23 cellular contexts compared by ENCODE assay signal in the genomic region with DNA sequence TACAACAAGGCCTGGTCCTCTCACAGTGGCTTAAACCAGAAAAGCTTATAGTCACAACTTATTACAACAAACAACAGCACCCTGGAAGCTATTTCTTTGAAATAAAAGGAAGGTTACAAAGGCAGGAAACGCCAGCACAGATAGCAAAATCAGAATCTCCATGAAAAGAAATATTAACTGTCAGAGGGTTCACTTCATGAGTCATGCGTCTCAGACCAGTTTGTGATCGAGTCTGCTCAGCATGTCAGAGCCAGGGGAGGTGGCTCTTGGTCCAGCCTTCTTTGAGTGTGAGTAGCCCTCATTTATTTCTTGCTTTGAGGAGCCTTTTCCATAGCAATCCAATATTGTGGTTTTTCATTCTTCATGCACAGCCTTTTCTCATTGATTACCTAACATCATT.
A peak's percentile ranks its signal among the peaks of the same experiment; 100 is the strongest.
DNase-seq lines count a peak whose midpoint lies in the region; ATAC-seq, FAIRE-seq and TF ChIP-seq lines count a peak whose summit lies in the region.
"Had no signal": no experiment of that assay in that cellular context is flagged by ENCODE, and none has a peak within 500 bp of the region (broad histone marks: within the 10 kb centered on the region; RNA-seq: fewer than 3 reads in every experiment).

No MANE protein-coding gene starts in this region.

- WGBS in mesendoderm (ENCODE audit: extremely low coverage, insufficient coverage, low lambda C conversion rate): no CpG with 5 or more reads among the region's 3 CpGs
- WGBS in smooth muscle cell (ENCODE audit: low lambda C conversion rate): 26% methylated on average over 3 of the region's 3 CpGs

- H3K23ac ChIP-seq in mesendoderm (ENCODE audit: low read length): no peak overlapping the region

- no peak overlapping the region for H3K56ac ChIP-seq in mesendoderm (ENCODE audit: low read length)

- H3K4me1 ChIP-seq in mesendoderm (ENCODE audit: control insufficient read depth, low read depth, low read length) (no peaks in the 10 kb centered on the region), smooth muscle cell (ENCODE audit: low read depth) (no peaks in the 10 kb centered on the region)
- H3K4me1 ChIP-seq: BLaER1 had no signal

- peak overlapping the region; percentile 40 for H3K27ac ChIP-seq in mesendoderm (ENCODE audit: low read depth, low read length)
- no peak overlapping the region for H3K27ac ChIP-seq in smooth muscle cell (ENCODE audit: low read depth)
- H3K27ac ChIP-seq: BLaER1, HL-60, SK-N-MC had no signal

- H3K79me1 ChIP-seq in mesendoderm (ENCODE audit: low read length): no peaks in the 10 kb centered on the region

- H2BK5ac ChIP-seq in mesendoderm (ENCODE audit: low read length): no peak overlapping the region

- no peak overlapping the region for H2BK15ac ChIP-seq in mesendoderm (replicated peaks; ENCODE audit: low read depth)

- H3K9me3 ChIP-seq in smooth muscle cell (replicated peaks; ENCODE audit: low read depth): no peaks in the 10 kb centered on the region
- H3K9me3 ChIP-seq: BLaER1 had no signal

- no peaks in the 10 kb centered on the region for H3F3A ChIP-seq in smooth muscle cell (ENCODE audit: low read depth)

- no peak overlapping the region for H2AK5ac ChIP-seq in mesendoderm (ENCODE audit: low read length)

- no peak overlapping the region for H4K5ac ChIP-seq in mesendoderm (ENCODE audit: low read length)

- no peak overlapping the region for H3K18ac ChIP-seq in mesendoderm (ENCODE audit: low read length)

- H3K4me3 ChIP-seq in choroid plexus epithelial cell (ENCODE audit: low read depth, low read length) (no peak overlapping the region), mesendoderm (ENCODE audit: low read length) (no peak overlapping the region), smooth muscle cell (no peak overlapping the region)
- H3K4me3 ChIP-seq: BLaER1, SK-N-MC had no signal

- ATAC-seq in HG03108 (IDR thresholded peaks at IDR 0.05; ENCODE audit: unreplicated experiment): no peak
- ATAC-seq: Panc1 had no signal

- no peak overlapping the region for H3K4ac ChIP-seq in mesendoderm (ENCODE audit: low read depth, low read length)

- TF ChIP-seq CTCF in choroid plexus epithelial cell (conservative IDR thresholded peaks at IDR 0.05; ENCODE audit: low read depth, low read length) (no peak), smooth muscle cell (IDR thresholded peaks at IDR 0.05; ENCODE audit: borderline replicate concordance, insufficient read depth, poor library complexity, severe bottlenecking) (no peak)

- H2BK120ac ChIP-seq in mesendoderm (ENCODE audit: low read depth, low read length): no peak overlapping the region

- FAIRE-seq in RCC 7860 (lab: Jason Lieb, UNC): peak; percentile 25
- FAIRE-seq: A204.1, GM18507, H54 had no signal

- H3K9ac ChIP-seq in mesendoderm (ENCODE audit: low read length) (no peak overlapping the region), smooth muscle cell (ENCODE audit: low read depth) (no peak overlapping the region)
- H3K9ac ChIP-seq: BLaER1 had no signal

- no peak for DNase-seq in RCC 7860 (ENCODE audit: low spot score)
- DNase-seq in choroid plexus epithelial cell (ENCODE audit: low read depth): peak; percentile 47
- DNase-seq in mesendoderm: no peak
- DNase-seq in smooth muscle cell (lab: John Stamatoyannopoulos, UW; ENCODE audit: unreplicated experiment): no peak
- no peak for DNase-seq in retina
- no peak for DNase-seq in NCI-H2029 treated with DMSO at 0.1 percent for 48 hours (lab: John Stamatoyannopoulos, UW)
- DNase-seq: CD4-positive, alpha-beta T cell; COR-L47; DMS53; MV-4-11; NCI-H1105 treated with DMSO at 0.1 percent for 48 hours; NCI-H146; NCI-H2081; NCI-H510A; SIG-M5 had no signal

- no peak overlapping the region for H4K8ac ChIP-seq in mesendoderm (ENCODE audit: low read depth, low read length)

- H3K79me2 ChIP-seq in mesendoderm (ENCODE audit: control insufficient read depth, insufficient read depth, low read length) (no peaks in the 10 kb centered on the region), smooth muscle cell (ENCODE audit: low read depth) (no peaks in the 10 kb centered on the region)

- H4K20me1 ChIP-seq in smooth muscle cell (ENCODE audit: low read depth): no peaks in the 10 kb centered on the region
- H4K20me1 ChIP-seq: BLaER1 had no signal

- no peak overlapping the region for H3K4me2 ChIP-seq in mesendoderm (ENCODE audit: low read length)
- H3K4me2 ChIP-seq in smooth muscle cell: no peak overlapping the region
- H3K4me2 ChIP-seq: BLaER1 had no signal

- H3K36me3 ChIP-seq in mesendoderm (ENCODE audit: control insufficient read depth, insufficient read depth, low read length) (no peaks in the 10 kb centered on the region), smooth muscle cell (ENCODE audit: low read depth) (no peaks in the 10 kb centered on the region)
- H3K36me3 ChIP-seq: BLaER1 had no signal

- H2AFZ ChIP-seq in smooth muscle cell (ENCODE audit: low read depth): peak overlapping the region; percentile 10

- H3K27me3 ChIP-seq in mesendoderm (ENCODE audit: insufficient read depth, low read length, poor library complexity): no peaks in the 10 kb centered on the region
- no peaks in the 10 kb centered on the region for H3K27me3 ChIP-seq in smooth muscle cell (ENCODE audit: low read depth)
- H3K27me3 ChIP-seq: BLaER1 had no signal
